Comparison of ENCODE assay signal across 22 cellular contexts in the genomic region with DNA sequence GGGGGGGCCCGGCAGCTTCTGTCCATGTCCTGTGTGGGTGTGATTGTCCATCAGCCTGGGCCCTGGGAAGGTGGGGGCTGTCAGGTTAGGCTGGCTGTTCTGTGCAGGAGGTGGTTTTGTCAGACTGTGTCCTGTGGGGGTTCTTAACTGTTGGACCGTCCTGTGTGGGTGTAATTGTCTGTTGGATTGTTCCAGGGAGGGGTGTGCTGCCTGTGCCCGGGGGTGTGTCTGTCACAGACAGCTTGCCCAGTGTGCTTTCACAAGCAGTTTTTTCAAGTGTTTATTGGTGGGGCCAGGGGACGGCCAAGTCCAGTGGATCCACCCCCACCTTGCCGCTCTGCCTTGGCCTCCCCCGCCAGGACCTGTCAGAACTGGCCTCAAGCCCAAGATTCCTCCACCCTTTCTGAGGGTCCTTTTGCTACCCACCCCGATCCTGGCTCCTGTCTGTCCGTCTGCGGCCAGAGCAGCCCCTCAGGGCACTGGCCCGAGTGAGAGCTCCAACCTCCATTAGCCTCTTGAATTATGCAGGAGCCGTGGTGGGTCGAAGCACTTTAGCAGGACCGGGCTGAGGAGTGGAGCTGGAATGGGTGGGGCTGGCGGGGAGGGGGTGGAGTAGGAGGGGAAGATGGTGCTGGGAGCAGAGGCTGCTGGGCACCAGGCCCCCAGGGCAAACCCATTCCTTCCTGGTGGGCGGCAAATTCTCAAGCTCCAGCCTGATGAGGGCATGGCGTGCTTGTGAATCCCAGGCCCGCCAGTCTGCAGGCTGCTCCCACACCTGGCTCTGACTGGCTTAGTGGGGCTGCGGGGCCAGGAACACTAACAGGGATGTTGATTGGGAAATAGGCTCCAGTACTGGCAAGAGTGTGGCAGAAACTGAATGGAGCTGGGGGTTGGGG. TPM values are rescaled to one million over a fixed set of nuclear protein-coding genes. Genes with fewer than 3 reads are reported as not detected.
DNase-seq lines count a peak whose midpoint lies in the region; ATAC-seq and TF ChIP-seq lines count a peak whose summit lies in the region.
"Had no signal": no experiment of that assay in that cellular context is flagged by ENCODE, and none has a peak within 500 bp of the region (broad histone marks: within the 10 kb centered on the region; RNA-seq: fewer than 3 reads in every experiment).

No MANE protein-coding gene starts in this region.

- no peaks in the 10 kb centered on the region for H3K9me3 ChIP-seq in NT2/D1 (ENCODE audit: insufficient read depth, low read length)
- H3K9me3 ChIP-seq: BLaER1 treated with 17β-estradiol and CSF1 and Interleukin-3, amounts not matched to agents 10 nM and 100 nM; neutrophil; Peyer's patch; transverse colon had no signal

- H3K4me1 Mint-ChIP-seq in nephron, result peaks cover 9% of the 10 kb centered on the region
- H3K4me1 Mint-ChIP-seq in activated T-helper 17 cell treated with anti-CD3 and anti-CD28 coated beads, Interleukin-2, amount 50 U/mL, for 72 hours, result peaks cover 19% of the 10 kb centered on the region
- H3K4me1 Mint-ChIP-seq: activated naive CD4-positive, alpha-beta T cell treated with anti-CD3 and anti-CD28 coated beads, Interleukin-2, amount 50 U/mL, for 24 hours had no signal

- ATAC-seq in HG02623 (IDR thresholded peaks at IDR 0.05; ENCODE audit: unreplicated experiment), result no peak
- ATAC-seq in activated T-helper 17 cell treated with anti-CD3 and anti-CD28 coated beads, Interleukin-2, amount 50 U/mL, for 72 hours (replicated peaks), result no peak
- ATAC-seq: activated CD4-positive, alpha-beta T cell treated with anti-CD3 and anti-CD28 coated beads for 36 hours; activated CD8-positive, alpha-beta T cell treated with anti-CD3 and anti-CD28 coated beads for 36 hours; left lobe of liver had no signal

- DNase-seq in NT2/D1 (ENCODE audit: low read depth, low spot score) (no peak), cerebellum (ENCODE audit: low spot score) (peak; percentile 24), OCI-M2 (lab: John Stamatoyannopoulos, UW; ENCODE audit: unreplicated experiment) (no peak)
- DNase-seq: activated CD4-positive, alpha-beta T cell treated with anti-CD3 and anti-CD28 coated beads for 36 hours; activated CD8-positive, alpha-beta T cell treated with anti-CD3 and anti-CD28 coated beads for 36 hours; NCI-H1048; NCI-H1930; NCI-H526 treated with DMSO at 0.1 percent for 48 hours; Peyer's patch; SHP77 treated with DMSO at 0.1 percent for 48 hours; stimulated activated CD4-positive, alpha-beta T cell treated with anti-CD3 and anti-CD28 coated beads, Interleukin-15, amount 100 ng/mL, for 24 hours; stimulated activated CD4-positive, alpha-beta T cell treated with anti-CD3 and anti-CD28 coated beads, Interleukin-4, amount 100 ng/mL, for 4 hours; T-helper 9 cell; transverse colon had no signal

- H3K27me3 ChIP-seq in NT2/D1 (ENCODE audit: insufficient read depth, insufficient read length), result no peaks in the 10 kb centered on the region
- H3K27me3 ChIP-seq: BLaER1 treated with 17β-estradiol and CSF1 and Interleukin-3, amounts not matched to agents 10 nM and 100 nM; neutrophil; Peyer's patch; transverse colon had no signal

- peak overlapping the region in 17 of 21 experiments; percentile 5 to 80 (median 54) for H3K27ac ChIP-seq in skin epidermis
- H3K27ac ChIP-seq: BLaER1 treated with 17β-estradiol and CSF1 and Interleukin-3, amounts not matched to agents 10 nM and 100 nM; neutrophil; Peyer's patch; transverse colon had no signal

- peaks cover 85% of the 10 kb centered on the region for H3K36me3 ChIP-seq in NT2/D1 (ENCODE audit: insufficient read depth, insufficient read length, low read length)
- H3K36me3 ChIP-seq: neutrophil had no signal

- H3K4me3 ChIP-seq in NT2/D1 (ENCODE audit: insufficient read length, low read depth) (no peak overlapping the region), skin epidermis (no peak overlapping the region)
- H3K4me3 ChIP-seq: BLaER1 treated with 17β-estradiol and CSF1 and Interleukin-3, amounts not matched to agents 10 nM and 100 nM; Peyer's patch; transverse colon had no signal

- H3K9ac ChIP-seq in NT2/D1 (ENCODE audit: insufficient read length, low read depth), result peak overlapping the region; percentile 32
- H3K9ac ChIP-seq: BLaER1 treated with 17β-estradiol and CSF1 and Interleukin-3, amounts not matched to agents 10 nM and 100 nM had no signal

- H3K27me3 Mint-ChIP-seq in nephron (ENCODE audit: low read depth), result peaks cover 4% of the 10 kb centered on the region
- no peaks in the 10 kb centered on the region for H3K27me3 Mint-ChIP-seq in activated T-helper 17 cell treated with anti-CD3 and anti-CD28 coated beads, Interleukin-2, amount 50 U/mL, for 72 hours
- H3K27me3 Mint-ChIP-seq: activated CD4-positive, alpha-beta T cell treated with anti-CD3 and anti-CD28 coated beads for 36 hours; activated CD8-positive, alpha-beta T cell treated with anti-CD3 and anti-CD28 coated beads for 36 hours; activated naive CD4-positive, alpha-beta T cell treated with anti-CD3 and anti-CD28 coated beads, Interleukin-2, amount 50 U/mL, for 24 hours had no signal

- no peak for TF ChIP-seq CTCF in nephron (IDR thresholded peaks at IDR 0.05; ENCODE audit: unreplicated experiment in 3 of 3)

- H3K4me3 Mint-ChIP-seq in nephron, result peak overlapping the region in 2 of 3 experiments; percentile 32
- H3K4me3 Mint-ChIP-seq in activated T-helper 17 cell treated with anti-CD3 and anti-CD28 coated beads, Interleukin-2, amount 50 U/mL, for 72 hours, result no peak overlapping the region
- H3K4me3 Mint-ChIP-seq: activated CD4-positive, alpha-beta T cell treated with anti-CD3 and anti-CD28 coated beads for 36 hours; activated CD8-positive, alpha-beta T cell treated with anti-CD3 and anti-CD28 coated beads for 36 hours; activated naive CD4-positive, alpha-beta T cell treated with anti-CD3 and anti-CD28 coated beads, Interleukin-2, amount 50 U/mL, for 24 hours had no signal

- H3K36me3 Mint-ChIP-seq in nephron (ENCODE audit: low read depth), result peaks cover 19% of the 10 kb centered on the region
- H3K36me3 Mint-ChIP-seq in activated T-helper 17 cell treated with anti-CD3 and anti-CD28 coated beads, Interleukin-2, amount 50 U/mL, for 72 hours (ENCODE audit: low read depth), result no peaks in the 10 kb centered on the region
- H3K36me3 Mint-ChIP-seq: activated naive CD4-positive, alpha-beta T cell treated with anti-CD3 and anti-CD28 coated beads, Interleukin-2, amount 50 U/mL, for 24 hours had no signal

- H3K9me3 Mint-ChIP-seq in nephron, result no peaks in the 10 kb centered on the region
- H3K9me3 Mint-ChIP-seq in activated T-helper 17 cell treated with anti-CD3 and anti-CD28 coated beads, Interleukin-2, amount 50 U/mL, for 72 hours, result no peaks in the 10 kb centered on the region
- H3K9me3 Mint-ChIP-seq: activated CD8-positive, alpha-beta T cell treated with anti-CD3 and anti-CD28 coated beads for 36 hours; activated naive CD4-positive, alpha-beta T cell treated with anti-CD3 and anti-CD28 coated beads, Interleukin-2, amount 50 U/mL, for 24 hours had no signal

- H3K4me1 ChIP-seq in NT2/D1 (ENCODE audit: insufficient read depth, insufficient read length), result peaks cover 49% of the 10 kb centered on the region

- H3K27ac Mint-ChIP-seq in nephron, result peak overlapping the region; percentile 40 to 90 (median 73)
- H3K27ac Mint-ChIP-seq in activated T-helper 17 cell treated with anti-CD3 and anti-CD28 coated beads, Interleukin-2, amount 50 U/mL, for 72 hours, result no peak overlapping the region
- H3K27ac Mint-ChIP-seq: activated CD4-positive, alpha-beta T cell treated with anti-CD3 and anti-CD28 coated beads for 36 hours; activated CD8-positive, alpha-beta T cell treated with anti-CD3 and anti-CD28 coated beads for 36 hours; activated naive CD4-positive, alpha-beta T cell treated with anti-CD3 and anti-CD28 coated beads, Interleukin-2, amount 50 U/mL, for 24 hours had no signal

RNA-seq across cellular contexts. Expression of a gene that starts 47.2 kb away (rescaled TPM):
- 75.7 TPM for total RNA-seq in cerebellum
- total RNA-seq in activated T-helper 17 cell treated with anti-CD3 and anti-CD28 coated beads, Interleukin-2, amount 50 U/mL, for 72 hours, result 10 to 100 TPM in 1 of 2 donors, 1 to 10 TPM in 1; 6.3 to 30.7 TPM
